In genomic region chr2:219608399-219608964, GRCh38 we compare ENCODE assay signal across 17 cellular contexts. TPM values are rescaled to one million over a fixed set of nuclear protein-coding genes. Genes with fewer than 3 reads are reported as not detected.
DNase-seq lines count a peak whose midpoint lies in the region; ATAC-seq and TF ChIP-seq lines count a peak whose summit lies in the region.
"Had no signal": no experiment of that assay in that cellular context is flagged by ENCODE, and none has a peak within 500 bp of the region (broad histone marks: within the 10 kb centered on the region; RNA-seq: fewer than 3 reads in every experiment).

No MANE protein-coding gene starts in this region.

- no peaks in the 10 kb centered on the region for H3K9me2 ChIP-seq in GM23338 (ENCODE audit: insufficient read depth)

- H3K36me3 ChIP-seq in GM23338 (ENCODE audit: insufficient read depth): no peaks in the 10 kb centered on the region
- peaks cover 0 to 94% of the 10 kb centered on the region in 2 donors for H3K36me3 ChIP-seq in gastroesophageal sphincter
- H3K36me3 ChIP-seq in prostate gland: peaks cover 11 to 18% of the 10 kb centered on the region in 2 donors

- WGBS in gastroesophageal sphincter (ENCODE audit: low coverage in 1 of 2), 2 donors: 75 to 77% methylated on average over 2 to 4 of the region's 15 CpGs
- WGBS in prostate gland: 90% methylated on average over 15 of the region's 15 CpGs

- ATAC-seq in GM23338: peak; percentile 47
- peak; percentile 17; the same call in 1 of the 2 replicates for ATAC-seq in WTC11
- ATAC-seq in gastroesophageal sphincter: no peak
- ATAC-seq: GM12878 had no signal

- H3K27me3 ChIP-seq in GM23338 (ENCODE audit: insufficient read depth) (no peaks in the 10 kb centered on the region), gastroesophageal sphincter (no peaks in the 10 kb centered on the region), prostate gland (replicated peaks; ENCODE audit: insufficient read depth) (no peaks in the 10 kb centered on the region)
- H3K27me3 ChIP-seq: BLaER1 treated with 17β-estradiol and CSF1 and Interleukin-3, amounts not matched to agents 10 nM and 100 nM had no signal

- H3K9me3 ChIP-seq in gastroesophageal sphincter (no peaks in the 10 kb centered on the region), prostate gland (no peaks in the 10 kb centered on the region)
- H3K9me3 ChIP-seq: BLaER1 treated with 17β-estradiol and CSF1 and Interleukin-3, amounts not matched to agents 10 nM and 100 nM had no signal

- peaks cover 5% of the 10 kb centered on the region; the same call in 2 of the 3 replicates for H3K4me1 Mint-ChIP-seq in GM23338
- no peaks in the 10 kb centered on the region for H3K4me1 Mint-ChIP-seq in WTC11
- peaks cover 9% of the 10 kb centered on the region for H3K4me1 Mint-ChIP-seq in activated naive CD8-positive, alpha-beta T cell treated with anti-CD3 and anti-CD28 coated beads for 36 hours

- H3K4me3 ChIP-seq in GM23338 (no peak overlapping the region), gastroesophageal sphincter (no peak overlapping the region), prostate gland (no peak overlapping the region)
- H3K4me3 ChIP-seq: BLaER1 treated with 17β-estradiol and CSF1 and Interleukin-3, amounts not matched to agents 10 nM and 100 nM; GM12878 had no signal

- H2AFZ ChIP-seq in GM23338: no peak overlapping the region

- H3K9me3 Mint-ChIP-seq in GM23338: no peaks in the 10 kb centered on the region
- no peaks in the 10 kb centered on the region for H3K9me3 Mint-ChIP-seq in WTC11
- no peaks in the 10 kb centered on the region for H3K9me3 Mint-ChIP-seq in activated naive CD8-positive, alpha-beta T cell treated with anti-CD3 and anti-CD28 coated beads for 36 hours
- H3K9me3 Mint-ChIP-seq: CD4-positive, CD25-positive, alpha-beta regulatory T cell; HFFc6 had no signal

- H3K27ac ChIP-seq in GM23338 (ENCODE audit: low read depth) (no peak overlapping the region), gastroesophageal sphincter (peak overlapping the region in 3 of 4 donors; percentile 76 to 79 (median 77)), prostate gland (peak overlapping the region; percentile 39 to 45)
- H3K27ac ChIP-seq: BLaER1 treated with 17β-estradiol and CSF1 and Interleukin-3, amounts not matched to agents 10 nM and 100 nM had no signal

- H4K20me1 ChIP-seq in GM23338 (replicated peaks; ENCODE audit: insufficient read depth): no peaks in the 10 kb centered on the region

- POLR2A ChIA-PET in WTC11 (lab: Charles Lee): no interaction called here

- no peak overlapping the region for H3K4me2 ChIP-seq in GM23338
- H3K4me2 ChIP-seq: BLaER1 treated with 17β-estradiol and CSF1 and Interleukin-3, amounts not matched to agents 10 nM and 100 nM had no signal

- H3F3A ChIP-seq in GM23338 (replicated peaks; ENCODE audit: low read depth): 0 out of 2 replicates have a peak, but pooled peaks cover 3% of the 10 kb centered on the region

- TF ChIP-seq CTCF in GM23338 (conservative IDR thresholded peaks at IDR 0.05; ENCODE audit: low read depth in 2 of 2) (peak in 1 of 2 experiments; percentile 52; a peak in 2 of 4 replicates), WTC11 (IDR thresholded peaks at IDR 0.05) (no peak), gastroesophageal sphincter (IDR thresholded peaks at IDR 0.05) (no peak), prostate gland (IDR thresholded peaks at IDR 0.05) (no peak)

- H3K4me3 Mint-ChIP-seq in GM23338 (no peak overlapping the region), WTC11 (no peak overlapping the region)
- H3K4me3 Mint-ChIP-seq in activated naive CD8-positive, alpha-beta T cell treated with anti-CD3 and anti-CD28 coated beads for 36 hours: no peak overlapping the region
- H3K4me3 Mint-ChIP-seq: CD4-positive, CD25-positive, alpha-beta regulatory T cell; HFFc6 had no signal

- no peaks in the 10 kb centered on the region for H3K79me2 ChIP-seq in GM23338 (replicated peaks; ENCODE audit: insufficient read depth)

- TF ChIP-seq POLR2A in gastroesophageal sphincter (IDR thresholded peaks at IDR 0.05) (no peak), prostate gland (IDR thresholded peaks at IDR 0.05) (no peak)

- no peak for TF ChIP-seq EP300 in gastroesophageal sphincter (IDR thresholded peaks at IDR 0.05)

- H3K4me1 ChIP-seq in GM23338 (ENCODE audit: insufficient read depth) (no peaks in the 10 kb centered on the region), gastroesophageal sphincter (peaks cover 0 to 21% (median 0%) of the 10 kb centered on the region in 3 donors), prostate gland (replicated peaks) (no peaks in the 10 kb centered on the region)

- H3K27me3 Mint-ChIP-seq in GM23338 (ENCODE audit: insufficient read depth, low read depth, poor library complexity) (peaks cover 17% of the 10 kb centered on the region), WTC11 (ENCODE audit: low read depth) (no peaks in the 10 kb centered on the region)
- no peaks in the 10 kb centered on the region for H3K27me3 Mint-ChIP-seq in activated naive CD8-positive, alpha-beta T cell treated with anti-CD3 and anti-CD28 coated beads for 36 hours
- H3K27me3 Mint-ChIP-seq: CD4-positive, CD25-positive, alpha-beta regulatory T cell had no signal

- H3K27ac Mint-ChIP-seq in GM23338 (no peak overlapping the region), WTC11 (no peak overlapping the region)
- H3K27ac Mint-ChIP-seq in activated naive CD8-positive, alpha-beta T cell treated with anti-CD3 and anti-CD28 coated beads for 36 hours: no peak overlapping the region
- H3K27ac Mint-ChIP-seq: CD4-positive, CD25-positive, alpha-beta regulatory T cell; HFFc6 had no signal

- intact Hi-C loops in prostate gland (cut with DNase I): no loop called here

- CTCF ChIA-PET in WTC11 (lab: Charles Lee): no interaction called here

- DNase-seq in GM23338 (ENCODE audit: low spot score) (no peak), WTC11 (ENCODE audit: low spot score) (no peak), prostate gland (ENCODE audit: low spot score) (no peak), SW480 (ENCODE audit: low spot score) (no peak), NCI-H774 (lab: John Stamatoyannopoulos, UW) (no peak), HK-2 (ENCODE audit: unreplicated experiment) (no peak)
- DNase-seq in activated naive CD8-positive, alpha-beta T cell treated with anti-CD3 and anti-CD28 coated beads for 36 hours: no peak
- DNase-seq: ACHN; Calu3; CD4-positive, CD25-positive, alpha-beta regulatory T cell; DMS79; HCEC 1CT; HFFc6 had no signal

- peaks cover 33% of the 10 kb centered on the region; the same call in 1 of the 3 replicates for H3K36me3 Mint-ChIP-seq in GM23338 (ENCODE audit: low read depth)
- peaks cover 19% of the 10 kb centered on the region for H3K36me3 Mint-ChIP-seq in WTC11
- peaks cover 7% of the 10 kb centered on the region for H3K36me3 Mint-ChIP-seq in activated naive CD8-positive, alpha-beta T cell treated with anti-CD3 and anti-CD28 coated beads for 36 hours

TF ChIP-seq in GM23338, 12 proteins besides CTCF, POLR2A, EP300 and RAD21 (continues in another document):
- TF ChIP-seq NANOG (IDR thresholded peaks at IDR 0.05; ENCODE audit: borderline replicate concordance): no peak

TF ChIP-seq in WTC11, 78 proteins besides CTCF, POLR2A, EP300 and RAD21:
- no peak for TF ChIP-seq HMGXB4 (CRISPR knock-in tag; IDR thresholded peaks at IDR 0.05)

RNA-seq across cellular contexts. Expression of gene STK11IP, which starts 10.8 kb away (rescaled TPM):
- total RNA-seq in GM23338 (2014; rRNA removed; shearing (Covaris generic)): 28.1 and 29.3 TPM in 2 replicates
- 14.2 and 16.6 TPM in 2 replicates for polyA plus RNA-seq in GM23338 (2016; fragmentation: Nextera tagmentation; extraction: Ambion mirVana)
- total RNA-seq in WTC11 (2021) (31.3 to 39.9 TPM (median 31.9 TPM) in 3 replicates), gastroesophageal sphincter (10 to 100 TPM in 3 of 4 donors, 1 to 10 TPM in 1; 7.0 to 19.2 (median 14.7) TPM), prostate gland (10 to 100 TPM; 18.3 to 60.3 TPM)
- 10 to 100 TPM; 24.5 to 25.3 TPM for total RNA-seq in activated naive CD8-positive, alpha-beta T cell treated with anti-CD3 and anti-CD28 coated beads for 36 hours

RNA-seq across cellular contexts. Expression of gene SLC4A3, which starts 18.9 kb away (rescaled TPM):
- 5.6 and 6.8 TPM in 2 replicates for total RNA-seq in GM23338 (2014; rRNA removed; shearing (Covaris generic))
- polyA plus RNA-seq in GM23338 (2016; fragmentation: Nextera tagmentation; extraction: Ambion mirVana): 3.6 and 3.9 TPM in 2 replicates
- total RNA-seq in WTC11 (2021): 7.8 to 9.9 TPM (median 8.7 TPM) in 3 replicates
- total RNA-seq in gastroesophageal sphincter: 10 to 100 TPM; 10.4 to 30.6 (median 12.4) TPM
- 10 to 100 TPM in 1 of 2 donors, 1 to 10 TPM in 1; 7.6 to 44.6 TPM for total RNA-seq in prostate gland
- under 1 TPM in 1 of 2 experiments, not detected in 1; 0.10 TPM for total RNA-seq in activated naive CD8-positive, alpha-beta T cell treated with anti-CD3 and anti-CD28 coated beads for 36 hours
- total RNA-seq: CD4-positive, CD25-positive, alpha-beta regulatory T cell; GM12878 had no signal
- polyA plus RNA-seq: CD4-positive, CD25-positive, alpha-beta regulatory T cell had no signal

RNA-seq across cellular contexts. Expression of gene INHA, which starts 36.4 kb away (rescaled TPM):
- 0.31 and 1.6 TPM in 2 replicates for total RNA-seq in GM23338 (2014; rRNA removed; shearing (Covaris generic))
- 0.56 and 1.5 TPM in 2 replicates for polyA plus RNA-seq in GM23338 (2016; fragmentation: Nextera tagmentation; extraction: Ambion mirVana)
- total RNA-seq in WTC11 (2021) (1.1 to 1.8 TPM (median 1.4 TPM) in 3 replicates), gastroesophageal sphincter (1 to 10 TPM in 2 of 4 donors, not detected in 2; 1.8 to 4.4 TPM), prostate gland (100 to 1,000 TPM in 1 of 2 donors, under 1 TPM in 1; 0.96 to 391 TPM)
- total RNA-seq in activated naive CD8-positive, alpha-beta T cell treated with anti-CD3 and anti-CD28 coated beads for 36 hours: not detected
- total RNA-seq: A172; CD4-positive, CD25-positive, alpha-beta regulatory T cell; GM12878 had no signal
- polyA plus RNA-seq: CD4-positive, CD25-positive, alpha-beta regulatory T cell; GM12878 had no signal

RNA-seq across cellular contexts. Expression of gene OBSL1, which starts 37.1 kb away (rescaled TPM):
- 164 and 207 TPM in 2 replicates for total RNA-seq in GM23338 (2014; rRNA removed; shearing (Covaris generic))
- 94.9 and 102 TPM in 2 replicates for polyA plus RNA-seq in GM23338 (2016; fragmentation: Nextera tagmentation; extraction: Ambion mirVana)
- total RNA-seq in WTC11 (2021): 159 to 221 TPM (median 213 TPM) in 3 replicates
- 100 to 1,000 TPM in 1 of 4 donors, 10 to 100 TPM in 3; 73.2 to 118 (median 81.6) TPM for total RNA-seq in gastroesophageal sphincter
- 100 to 1,000 TPM; 142 to 330 TPM for total RNA-seq in prostate gland
- total RNA-seq in activated naive CD8-positive, alpha-beta T cell treated with anti-CD3 and anti-CD28 coated beads for 36 hours: 1 to 10 TPM; 1.7 to 2.0 TPM
- polyA plus RNA-seq: CD4-positive, CD25-positive, alpha-beta regulatory T cell had no signal
